In genomic region chr19:57934820-57935665, GRCh38 we compare ENCODE assay signal across 8 cellular contexts.
DNase-seq lines count a peak whose midpoint lies in the region; ATAC-seq and TF ChIP-seq lines count a peak whose summit lies in the region.

Gene ZNF418, minus strand, starts transcription at chr19:57935402. Its CDS starts 1,580 bp downstream, at chr19:57933822.

- peaks cover 64% of the 10 kb centered on the region for H3K36me3 ChIP-seq in WERI-Rb-1

- peaks cover 6% of the 10 kb centered on the region for H3K9me3 ChIP-seq in WERI-Rb-1 (ENCODE audit: severe bottlenecking)

- peak within 1 kb of the TSS; percentile 88 for H3K4me3 ChIP-seq in WERI-Rb-1 (ENCODE audit: low read depth, low read length)

- ATAC-seq in HG03060 (IDR thresholded peaks at IDR 0.05; ENCODE audit: low read depth, unreplicated experiment): peak; percentile 60
- ATAC-seq in GM21717 (IDR thresholded peaks at IDR 0.05; ENCODE audit: unreplicated experiment): no peak

- DNase-seq in CD1c-positive myeloid dendritic cell (ENCODE audit: extremely low spot score) (peak; percentile 84), WERI-Rb-1 (peak; percentile 77), dedifferentiated amniotic fluid mesenchymal stem cell (ENCODE audit: extremely low spot score) (peak; percentile 66), kidney glomerular epithelial cell (lab: John Stamatoyannopoulos, UW) (peak; percentile 85), smooth muscle cell of the brain vasculature (ENCODE audit: low read depth, low spot score) (peak; percentile 53), MV-4-11 (lab: John Stamatoyannopoulos, UW) (no peak)

- H3K27ac ChIP-seq in WERI-Rb-1: peak within 1 kb of the TSS; percentile 87

- no peak for TF ChIP-seq CTCF in WERI-Rb-1 (IDR thresholded peaks at IDR 0.05; ENCODE audit: low read depth, low read length)

- no peaks in the 10 kb centered on the region for H3K27me3 ChIP-seq in WERI-Rb-1 (ENCODE audit: insufficient read depth, low read depth, severe bottlenecking)
